In genomic region chr5:179281688-179282087, GRCh38 we compare ENCODE assay signal across 21 cellular contexts.
A peak's percentile ranks its signal among the peaks of the same experiment; 100 is the strongest.
DNase-seq lines count a peak whose midpoint lies in the region; ATAC-seq, FAIRE-seq and TF ChIP-seq lines count a peak whose summit lies in the region.
"Had no signal": no experiment of that assay in that cellular context is flagged by ENCODE, and none has a peak within 500 bp of the region (broad histone marks: within the 10 kb centered on the region; RNA-seq: fewer than 3 reads in every experiment).

No MANE protein-coding gene starts in this region.

- H3K79me2 ChIP-seq in H1 (ENCODE audit: control insufficient read depth in 1 of 2, insufficient read depth in 2 of 2, low read length in 2 of 2) = no peaks in the 10 kb centered on the region

- H3K18ac ChIP-seq in IMR-90 (ENCODE audit: low read depth, low read length) (no peak overlapping the region), H1 (ENCODE audit: extremely low read depth, low read length) (no peak overlapping the region)

- FAIRE-seq in A549 (lab: Jason Lieb, UNC) (no peak), H1 (lab: Jason Lieb, UNC) (no peak)
- FAIRE-seq: GM12891, GM18507, H54 had no signal

- H3K4me3 ChIP-seq in A549 = no peak overlapping the region
- no peak overlapping the region for H3K4me3 ChIP-seq in IMR-90 (ENCODE audit: insufficient read depth, low read depth, low read length)
- H3K4me3 ChIP-seq in H1 (ENCODE audit: extremely low read depth in 1 of 4, insufficient read depth in 2 of 4, low read depth in 3 of 4, low read length in 4 of 4) = no peak overlapping the region
- no peak overlapping the region for H3K4me3 ChIP-seq in sigmoid colon
- H3K4me3 ChIP-seq: BLaER1, GM23338, HAP-1 had no signal

- in situ Hi-C loops in IMR-90 (cut with MboI; ENCODE audit: low sequenced_read_pairs) = no loop called here

- TF ChIP-seq CTCF in A549 (IDR thresholded peaks at IDR 0.05) = no peak
- no peak for TF ChIP-seq CTCF in IMR-90 (conservative IDR thresholded peaks at IDR 0.05; ENCODE audit: low read depth, low read length)
- TF ChIP-seq CTCF in H1 (IDR thresholded peaks at IDR 0.05; ENCODE audit: control extremely low read depth in 1 of 3, insufficient read depth in 1 of 3, low read depth in 1 of 3, low read length in 3 of 3) = no peak
- TF ChIP-seq CTCF in sigmoid colon (IDR thresholded peaks at IDR 0.05) = no peak

- POLR2A ChIA-PET in A549 (lab: Yijun Ruan, JAX) = no interaction called here
- POLR2A ChIA-PET in IMR-90 (lab: Charles Lee; ENCODE audit: unreplicated experiment) = no interaction called here
- POLR2A ChIA-PET in H1 (lab: Charles Lee; ENCODE audit: partially characterized antibody) = no interaction called here

- H2BK120ac ChIP-seq in IMR-90 (ENCODE audit: low read depth, low read length) (no peak overlapping the region), H1 (replicated peaks; ENCODE audit: low read depth, low read length) (no peak overlapping the region)

- H4K8ac ChIP-seq in IMR-90 (ENCODE audit: low read depth in 2 of 2, low read length in 2 of 2) = no peak overlapping the region
- H4K8ac ChIP-seq in H1 (ENCODE audit: extremely low read depth, insufficient read depth, low read length) = no peak overlapping the region

- WGBS in A549 (ENCODE audit: missing lambda C conversion rate) = 7% methylated on average over 1 of the region's 1 CpG
- no CpG with 5 or more reads among the region's 1 CpG for WGBS in IMR-90 (ENCODE audit: extremely low coverage in 2 of 2, insufficient read length in 1 of 2), 2 experiments
- WGBS in H1 (ENCODE audit: extremely low coverage in 1 of 2, insufficient coverage in 1 of 2, insufficient read length in 1 of 2, insufficient replicate concordance in 2 of 2, low coverage in 1 of 2, low lambda C conversion rate in 2 of 2, missing lambda C conversion rate in 1 of 2), 2 experiments = 86% methylated on average over 1 of the region's 1 CpG; no CpG with 5 or more reads in 1 of the 2 experiments
- WGBS in sigmoid colon, 2 donors = 94% methylated on average over 1 of the region's 1 CpG

- no TSS peak for BruUV-seq in IMR-90 (replicated peaks; lab: Mats Ljungman, UMichigan)

- no peaks in the 10 kb centered on the region for H3K36me3 ChIP-seq in IMR-90 (ENCODE audit: control insufficient read depth, insufficient read depth, low read length)
- no peaks in the 10 kb centered on the region for H3K36me3 ChIP-seq in H1 (ENCODE audit: control insufficient read depth in 2 of 4, insufficient read depth in 4 of 4, low read length in 3 of 4)
- no peaks in the 10 kb centered on the region for H3K36me3 ChIP-seq in sigmoid colon
- H3K36me3 ChIP-seq: BLaER1, HAP-1 had no signal

- no peak overlapping the region for H3K14ac ChIP-seq in IMR-90 (replicated peaks; ENCODE audit: low read depth, low read length)
- no peak overlapping the region for H3K14ac ChIP-seq in H1 (ENCODE audit: insufficient read length)

- dilution Hi-C loops in IMR-90 (cut with HindIII; ENCODE audit: low sequenced_read_pairs, unreplicated experiment) = no loop called here

- H2BK12ac ChIP-seq in H1 (ENCODE audit: low read depth, low read length) = no peak overlapping the region

- no peak overlapping the region for H2BK15ac ChIP-seq in IMR-90 (ENCODE audit: low read depth, low read length)
- no peak overlapping the region for H2BK15ac ChIP-seq in H1 (ENCODE audit: low read length)

- DNase-seq in A549 (ENCODE audit: low read depth in 1 of 2, low spot score in 1 of 2) (no peak), IMR-90 (no peak), H1 (ENCODE audit: low read depth in 1 of 2, low spot score in 2 of 2) (no peak), sigmoid colon (peak; percentile 9), activated T-cell treated with anti-CD3 and anti-CD28 coated beads for 4 hours (no peak), NCI-H1092 treated with DMSO at 0.1 percent for 48 hours (lab: John Stamatoyannopoulos, UW) (no peak)
- DNase-seq: Caco-2; CD4-positive, CD25-positive, alpha-beta regulatory T cell; CD8-positive, alpha-beta T cell; DMS53; DMS79 treated with DMSO at 0.1 percent for 48 hours; GF-D8; HFFc6 had no signal

- H2AFZ ChIP-seq in IMR-90 (replicated peaks; ENCODE audit: low read length, poor library complexity) = no peak overlapping the region
- no peak overlapping the region for H2AFZ ChIP-seq in H1 (ENCODE audit: low read length)
- H2AFZ ChIP-seq: GM23338 had no signal

- H3K9ac ChIP-seq in IMR-90 (ENCODE audit: low read depth, low read length) = no peak overlapping the region
- no peak overlapping the region for H3K9ac ChIP-seq in H1 (replicated peaks in 1 of 4; ENCODE audit: extremely low read depth in 1 of 4, low read depth in 3 of 4, low read length in 3 of 4)
- H3K9ac ChIP-seq: BLaER1 had no signal

- H3K27me3 ChIP-seq in IMR-90 (ENCODE audit: control insufficient read depth, insufficient read depth, low read length) (no peaks in the 10 kb centered on the region), H1 (replicated peaks in 1 of 4; ENCODE audit: control insufficient read depth in 3 of 4, extremely low read depth in 1 of 4, insufficient read depth in 3 of 4, low read length in 3 of 4) (no peaks in the 10 kb centered on the region), sigmoid colon (no peaks in the 10 kb centered on the region)
- H3K27me3 ChIP-seq: BLaER1 had no signal

- no peak overlapping the region for H2BK5ac ChIP-seq in IMR-90 (ENCODE audit: low read depth, low read length, poor library complexity, severe bottlenecking)
- no peak overlapping the region for H2BK5ac ChIP-seq in H1 (ENCODE audit: low read depth, low read length)

- H3K9me1 ChIP-seq in IMR-90 (ENCODE audit: insufficient read depth, low read length) = peaks cover 23% of the 10 kb centered on the region

- no peaks in the 10 kb centered on the region; the same call in 1 of the 2 replicates for H4K20me1 ChIP-seq in IMR-90 (ENCODE audit: insufficient read depth, low read length)
- peaks cover 0 to 4% of the 10 kb centered on the region in 2 experiments for H4K20me1 ChIP-seq in H1 (replicated peaks in 1 of 2; ENCODE audit: control insufficient read depth in 1 of 2, insufficient read depth in 2 of 2, low read length in 2 of 2)

- no peak overlapping the region for H3K4ac ChIP-seq in IMR-90 (ENCODE audit: low read depth, low read length)
- no peak overlapping the region for H3K4ac ChIP-seq in H1 (replicated peaks; ENCODE audit: insufficient read length, low read depth, low read length)

- H3K56ac ChIP-seq in IMR-90 (ENCODE audit: extremely low read depth, insufficient read depth, low read length) (no peak overlapping the region), H1 (replicated peaks; ENCODE audit: insufficient read length, low read depth, low read length) (no peak overlapping the region)

- H3K23ac ChIP-seq in IMR-90 (ENCODE audit: low read depth, low read length) (no peak overlapping the region), H1 (ENCODE audit: insufficient read length) (no peak overlapping the region)

- ATAC-seq in A549 (no peak), IMR-90 (ENCODE audit: low read depth) (no peak), HG02763 (IDR thresholded peaks at IDR 0.05; ENCODE audit: unreplicated experiment) (no peak)
- ATAC-seq: CD8-positive, alpha-beta T cell; GM23338 had no signal

- CTCF ChIA-PET in A549 (lab: Yijun Ruan, JAX) = no interaction called here
- CTCF ChIA-PET in IMR-90 (lab: Yijun Ruan, JAX) = no interaction called here
- CTCF ChIA-PET in H1 (lab: Charles Lee; ENCODE audit: partially characterized antibody) = no interaction called here

- H3K4me2 ChIP-seq in A549 = no peak overlapping the region
- H3K4me2 ChIP-seq in IMR-90 (ENCODE audit: low read depth, low read length) = no peak overlapping the region
- H3K4me2 ChIP-seq in H1 (ENCODE audit: insufficient read depth in 1 of 2, low read depth in 2 of 2, low read length in 2 of 2) = no peak overlapping the region
- H3K4me2 ChIP-seq: BLaER1, GM23338 had no signal

- H3K79me1 ChIP-seq in IMR-90 (ENCODE audit: low read depth in 1 of 2, low read length in 2 of 2) (peaks cover 18 to 56% of the 10 kb centered on the region in 2 experiments), H1 (ENCODE audit: low read depth, low read length) (no peaks in the 10 kb centered on the region)

- H3K9me3 ChIP-seq in A549 = peaks cover under 1% of the 10 kb centered on the region; the same call in 1 of the 3 replicates
- H3K9me3 ChIP-seq in IMR-90 (ENCODE audit: control insufficient read depth, insufficient read depth, low read length) = no peaks in the 10 kb centered on the region
- H3K9me3 ChIP-seq in H1 (ENCODE audit: insufficient read depth in 2 of 2, low read depth in 1 of 2, low read length in 1 of 2) = no peaks in the 10 kb centered on the region
- H3K9me3 ChIP-seq in sigmoid colon = no peaks in the 10 kb centered on the region
- H3K9me3 ChIP-seq: BLaER1, Caco-2, HAP-1 had no signal

- intact Hi-C loops in IMR-90 (cut with micrococcal nuclease) (no loop called here), sigmoid colon (cut with DNase I) (no loop called here)

- no peak overlapping the region for H3K27ac ChIP-seq in A549
- no peak overlapping the region for H3K27ac ChIP-seq in IMR-90 (ENCODE audit: insufficient read depth, low read length)
- no peak overlapping the region for H3K27ac ChIP-seq in H1 (ENCODE audit: low read depth, low read length)
- H3K27ac ChIP-seq in sigmoid colon = no peak overlapping the region
- H3K27ac ChIP-seq: BLaER1, C4-2B had no signal

- H3K23me2 ChIP-seq in H1 (ENCODE audit: low read depth, low read length) = no peaks in the 10 kb centered on the region

- H3K4me1 ChIP-seq in A549 (no peaks in the 10 kb centered on the region), IMR-90 (ENCODE audit: control insufficient read depth, insufficient read depth, low read length) (peaks cover 18% of the 10 kb centered on the region), H1 (replicated peaks in 1 of 4; ENCODE audit: control insufficient read depth in 3 of 4, insufficient read depth in 4 of 4, low read length in 3 of 4) (no peaks in the 10 kb centered on the region), sigmoid colon (peaks cover 0 to 4% (median 3%) of the 10 kb centered on the region in 4 donors)
- H3K4me1 ChIP-seq: Caco-2, HAP-1 had no signal

- H2AK9ac ChIP-seq in IMR-90 (replicated peaks; ENCODE audit: low read depth, low read length, poor library complexity) = no peak overlapping the region

- TF ChIP-seq EP300 in A549 (IDR thresholded peaks at IDR 0.05) (no peak), H1 (IDR thresholded peaks at IDR 0.05; ENCODE audit: borderline replicate concordance in 1 of 2, low read depth in 2 of 2, low read length in 2 of 2) (no peak), sigmoid colon (IDR thresholded peaks at IDR 0.05) (no peak)

- H4K91ac ChIP-seq in IMR-90 (ENCODE audit: insufficient read depth, low read depth, low read length) (no peak overlapping the region), H1 (replicated peaks; ENCODE audit: insufficient read length, low read length) (no peak overlapping the region)

- H4K5ac ChIP-seq in IMR-90 (ENCODE audit: low read depth, low read length) = no peak overlapping the region
- H4K5ac ChIP-seq in H1 (ENCODE audit: insufficient read length, low read depth, low read length) = no peak overlapping the region

- no peak for TF ChIP-seq POLR2A in A549 (IDR thresholded peaks at IDR 0.05; ENCODE audit: low read length)
- TF ChIP-seq POLR2A in IMR-90 (IDR thresholded peaks at IDR 0.05; ENCODE audit: low read depth, low read length) = no peak
- TF ChIP-seq POLR2A in H1 (IDR thresholded peaks at IDR 0.05; ENCODE audit: control extremely low read depth in 1 of 2, low read depth in 2 of 2, low read length in 2 of 2) = no peak
- TF ChIP-seq POLR2A in sigmoid colon (IDR thresholded peaks at IDR 0.05) = no peak

- no peak overlapping the region for H2BK20ac ChIP-seq in IMR-90 (ENCODE audit: low read depth, low read length)
- H2BK20ac ChIP-seq in H1 (ENCODE audit: low read length) = no peak overlapping the region

- TF ChIP-seq RAD21 in A549 (conservative IDR thresholded peaks at IDR 0.05 in 1 of 2, IDR thresholded peaks at IDR 0.05 in 1 of 2) (no peak), IMR-90 (IDR thresholded peaks at IDR 0.05; ENCODE audit: low read length) (no peak), H1 (IDR thresholded peaks at IDR 0.05 in 1 of 2, conservative IDR thresholded peaks at IDR 0.05 in 1 of 2; ENCODE audit: low read depth in 2 of 2, low read length in 2 of 2) (no peak)

- H2AK5ac ChIP-seq in IMR-90 (ENCODE audit: low read depth, low read length) (no peak overlapping the region), H1 (ENCODE audit: low read depth, low read length) (no peak overlapping the region)

Comparison
In these comparisons a context has a peak if more than half of its experiments do, and no peak if none do; other contexts are left out.
1. Of the 18 proteins assayed by ChIP-seq in both H1 and A549: peak only in H1: none; only in A549: none; in both: RFX5; in neither: 17.